9 cellular contexts compared by ENCODE assay signal in the genomic region with DNA sequence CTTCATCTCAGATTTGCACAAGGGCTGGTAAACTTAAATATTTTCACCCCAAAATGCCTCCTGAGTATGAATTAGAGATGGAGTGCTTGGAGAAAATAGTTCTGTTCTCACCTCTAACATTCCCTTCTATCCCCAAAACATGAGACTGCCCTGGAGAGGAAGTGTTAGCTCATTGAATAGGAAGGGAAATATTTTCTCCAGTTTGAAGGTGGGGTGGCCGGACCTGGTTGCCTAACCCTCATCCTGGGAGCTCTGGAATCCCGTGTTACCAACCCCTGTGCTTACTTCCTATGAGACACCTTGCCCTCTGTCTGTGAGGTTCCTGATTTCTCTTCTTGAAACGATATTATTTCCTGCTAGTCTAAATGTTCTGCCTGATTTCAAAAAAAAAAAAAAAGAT. TPM values are rescaled to one million over a fixed set of nuclear protein-coding genes. Genes with fewer than 3 reads are reported as not detected.
DNase-seq lines count a peak whose midpoint lies in the region; ATAC-seq, FAIRE-seq and TF ChIP-seq lines count a peak whose summit lies in the region.
"Had no signal": no experiment of that assay in that cellular context is flagged by ENCODE, and none has a peak within 500 bp of the region (broad histone marks: within the 10 kb centered on the region; RNA-seq: fewer than 3 reads in every experiment).

No MANE protein-coding gene starts in this region.

- H3K4me3 ChIP-seq in astrocyte (ENCODE audit: insufficient read depth, low read depth, low read length) (peak overlapping the region; percentile 57), right lobe of liver (peak overlapping the region; percentile 32 to 58 (median 58)), upper lobe of left lung (peak overlapping the region in 3 of 4 donors; percentile 43 to 61 (median 59))

- TF ChIP-seq CTCF in astrocyte (IDR thresholded peaks at IDR 0.05; ENCODE audit: insufficient read depth, low read depth, low read length) (no peak), right lobe of liver (IDR thresholded peaks at IDR 0.05) (no peak), upper lobe of left lung (IDR thresholded peaks at IDR 0.05) (no peak)

- H3K4me2 ChIP-seq in astrocyte (ENCODE audit: low read length) = peak overlapping the region; percentile 83

- peaks cover 25% of the 10 kb centered on the region for H3K36me3 Mint-ChIP-seq in activated T-cell treated with anti-CD3 and anti-CD28 coated beads, Interleukin-2, amount 50 U/mL, for 4 hours (ENCODE audit: insufficient read depth)
- H3K36me3 Mint-ChIP-seq in astrocyte (ENCODE audit: low read depth, unreplicated experiment) = peaks cover 7% of the 10 kb centered on the region

- H3K27me3 ChIP-seq in astrocyte (ENCODE audit: insufficient read depth, low read length) (no peaks in the 10 kb centered on the region), right lobe of liver (no peaks in the 10 kb centered on the region), upper lobe of left lung (no peaks in the 10 kb centered on the region)

- WGBS in right lobe of liver (ENCODE audit: insufficient coverage, low coverage, low lambda C conversion rate, missing lambda C conversion rate) = 6% methylated on average over 3 of the region's 3 CpGs
- WGBS in upper lobe of left lung, 2 donors = 3 to 6% methylated on average over 3 of the region's 3 CpGs

- H3K27ac Mint-ChIP-seq in astrocyte (ENCODE audit: unreplicated experiment) = peak overlapping the region; percentile 50

- no peak for DNase-seq in activated T-cell treated with anti-CD3 and anti-CD28 coated beads, Interleukin-2, amount 50 U/mL, for 4 hours
- DNase-seq in activated T-cell treated with anti-CD3 and anti-CD28 coated beads, Interleukin-2, amount 50 U/mL, for 1 hour = no peak
- DNase-seq in astrocyte (ENCODE audit: low read depth) (no peak), right lobe of liver (no peak), upper lobe of left lung (peak in 1 of 2 donors; percentile 54), NCI-H82 (lab: John Stamatoyannopoulos, UW) (no peak)
- no peak for DNase-seq in central memory CD4-positive, alpha-beta T cell
- DNase-seq: NCI-H1048 had no signal

- peak overlapping the region; percentile 21 for H2AFZ ChIP-seq in astrocyte (ENCODE audit: low read depth, low read length)

- H3K27ac ChIP-seq in astrocyte (ENCODE audit: low read depth, low read length) (no peak overlapping the region), right lobe of liver (peak overlapping the region; percentile 90 to 97 (median 97)), upper lobe of left lung (peak overlapping the region; percentile 87 to 94 (median 92))

- no peaks in the 10 kb centered on the region for H4K20me1 ChIP-seq in astrocyte (ENCODE audit: insufficient read depth, low read length)

- no peak for FAIRE-seq in astrocyte (lab: Jason Lieb, UNC)

- H3K4me1 ChIP-seq in astrocyte (ENCODE audit: insufficient read depth, low read length) = peaks cover 8% of the 10 kb centered on the region
- H3K4me1 ChIP-seq in right lobe of liver = peaks cover 0 to 21% (median 8%) of the 10 kb centered on the region in 4 donors
- H3K4me1 ChIP-seq in upper lobe of left lung = peaks cover 18 to 33% (median 27%) of the 10 kb centered on the region in 4 donors

- no peaks in the 10 kb centered on the region for H3K27me3 Mint-ChIP-seq in activated T-cell treated with anti-CD3 and anti-CD28 coated beads, Interleukin-2, amount 50 U/mL, for 4 hours (ENCODE audit: low read depth)
- H3K27me3 Mint-ChIP-seq in astrocyte (ENCODE audit: low read depth, unreplicated experiment) = no peaks in the 10 kb centered on the region

- H3K4me1 Mint-ChIP-seq in activated T-cell treated with anti-CD3 and anti-CD28 coated beads, Interleukin-2, amount 50 U/mL, for 4 hours (ENCODE audit: low read depth) = peaks cover 41% of the 10 kb centered on the region
- peaks cover 28% of the 10 kb centered on the region for H3K4me1 Mint-ChIP-seq in astrocyte (ENCODE audit: low read depth, unreplicated experiment)

- TF ChIP-seq EP300 in upper lobe of left lung (IDR thresholded peaks at IDR 0.05) = no peak

- intact Hi-C loops in right lobe of liver (cut with DNase I) = no loop called here

- TF ChIP-seq POLR2A in right lobe of liver (IDR thresholded peaks at IDR 0.05) (peak; percentile 27), upper lobe of left lung (IDR thresholded peaks at IDR 0.05) (no peak)

- H3K9ac ChIP-seq in astrocyte (ENCODE audit: low read length) = peak overlapping the region; percentile 77

- H3K9me3 Mint-ChIP-seq in activated T-cell treated with anti-CD3 and anti-CD28 coated beads, Interleukin-2, amount 50 U/mL, for 4 hours = peaks cover 11% of the 10 kb centered on the region
- H3K9me3 Mint-ChIP-seq in astrocyte (ENCODE audit: unreplicated experiment) = peaks cover 10% of the 10 kb centered on the region

- H3K9me3 ChIP-seq in astrocyte (ENCODE audit: insufficient read depth, low read depth, low read length) (no peaks in the 10 kb centered on the region), right lobe of liver (no peaks in the 10 kb centered on the region), upper lobe of left lung (no peaks in the 10 kb centered on the region)

- peak overlapping the region; percentile 85 for H3K4me3 Mint-ChIP-seq in activated T-cell treated with anti-CD3 and anti-CD28 coated beads, Interleukin-2, amount 50 U/mL, for 4 hours
- H3K4me3 Mint-ChIP-seq in astrocyte (ENCODE audit: unreplicated experiment) = peak overlapping the region; percentile 82

- no peak for ATAC-seq in activated T-cell treated with anti-CD3 and anti-CD28 coated beads, Interleukin-2, amount 50 U/mL, for 4 hours
- ATAC-seq in right lobe of liver (peak; percentile 40 to 59 (median 50)), upper lobe of left lung (ENCODE audit: low FRiP score in 2 of 2) (peak; percentile 43 to 57), HG03354 (IDR thresholded peaks at IDR 0.05; ENCODE audit: poor library complexity, severe bottlenecking, unreplicated experiment) (no peak)

- no peaks in the 10 kb centered on the region for H3K79me2 ChIP-seq in astrocyte (ENCODE audit: insufficient read depth, low read length)

- H3K36me3 ChIP-seq in astrocyte (ENCODE audit: insufficient read depth, low read length) (no peaks in the 10 kb centered on the region), right lobe of liver (peaks cover 0 to 13% (median 5%) of the 10 kb centered on the region in 4 donors), upper lobe of left lung (peaks cover 0 to 20% (median 16%) of the 10 kb centered on the region in 4 donors)

RNA-seq across cellular contexts. Expression of a gene that starts 0.8 kb away (rescaled TPM):
- total RNA-seq in activated T-cell treated with anti-CD3 and anti-CD28 coated beads, Interleukin-2, amount 50 U/mL, for 4 hours = 1 to 10 TPM in 2 of 3 donors, under 1 TPM in 1; 0.87 to 1.7 (median 1.5) TPM
- total RNA-seq in astrocyte (36.0 and 42.0 TPM in 2 replicates), right lobe of liver (10 to 100 TPM in 3 of 6 experiments, 1 to 10 TPM in 3; 4.7 to 12.4 (median 9.8) TPM), upper lobe of left lung (10 to 100 TPM in 4 of 6 donors, 1 to 10 TPM in 2; 7.8 to 49.0 (median 12.0) TPM)

RNA-seq across cellular contexts. Expression of a gene that starts 25.2 kb away (rescaled TPM):
- total RNA-seq in activated T-cell treated with anti-CD3 and anti-CD28 coated beads, Interleukin-2, amount 50 U/mL, for 4 hours = 1 to 10 TPM; 2.1 to 3.9 (median 3.4) TPM
- 171 and 193 TPM in 2 replicates for total RNA-seq in astrocyte
- total RNA-seq in right lobe of liver = 10 to 100 TPM in 4 of 6 experiments, 1 to 10 TPM in 2; 7.5 to 17.9 (median 11.5) TPM
- 10 to 100 TPM; 27.2 to 81.9 (median 33.8) TPM for total RNA-seq in upper lobe of left lung

RNA-seq across cellular contexts. Expression of a gene that starts 51.1 kb away (rescaled TPM):
- total RNA-seq in activated T-cell treated with anti-CD3 and anti-CD28 coated beads, Interleukin-2, amount 50 U/mL, for 4 hours = 10 to 100 TPM; 13.2 to 15.8 (median 14.7) TPM
- total RNA-seq in astrocyte (70.1 and 70.2 TPM in 2 replicates), right lobe of liver (100 to 1,000 TPM in 1 of 6 experiments, 10 to 100 TPM in 5; 52.4 to 179 (median 58.4) TPM), upper lobe of left lung (100 to 1,000 TPM in 2 of 6 donors, 10 to 100 TPM in 4; 28.5 to 129 (median 70.6) TPM)

Comparison
In these comparisons a context has a peak if more than half of its experiments do, and no peak if none do; other contexts are left out.
1. ATAC-seq: peak in right lobe of liver (4 of 4) and upper lobe of left lung (2 of 2); none in activated T-cell treated with anti-CD3 and anti-CD28 coated beads, Interleukin-2, amount 50 U/mL, for 4 hours (0 of 2) and HG03354 (single experiment).
2. Peak in every context shown above with its lines, with median percentiles within 50 percentile points of each other: H3K4me3 ChIP-seq.